1 cellular context compared by ENCODE assay signal in genomic region chr1:114388432-114389003, GRCh38.
TF ChIP-seq lines count a peak whose summit lies in the region.

No MANE protein-coding gene starts in this region.

TF ChIP-seq in K562, 482 proteins besides CTCF, POLR2A, EP300 and RAD21 (continued from another document):
- TF ChIP-seq ETV5 (CRISPR knock-in tag; IDR thresholded peaks at IDR 0.05; ENCODE audit: low read depth): no peak
- no peak; a peak in 1 of 4 replicates for TF ChIP-seq SRF (CRISPR knock-in tag; IDR thresholded peaks at IDR 0.05)
- no peak for TF ChIP-seq ZNF224 (CRISPR knock-in tag; IDR thresholded peaks at IDR 0.05)
- TF ChIP-seq DIDO1 (tag; IDR thresholded peaks at IDR 0.05; ENCODE audit: low read depth): no peak
- no peak for TF ChIP-seq TFAP4 (CRISPR knock-in tag; IDR thresholded peaks at IDR 0.05; ENCODE audit: borderline replicate concordance)
- TF ChIP-seq CBFA2T2 (conservative IDR thresholded peaks at IDR 0.05): peak; percentile 97
- no peak for TF ChIP-seq PTRF (tag; IDR thresholded peaks at IDR 0.05)
- TF ChIP-seq SAFB (IDR thresholded peaks at IDR 0.05; ENCODE audit: borderline replicate concordance, low read depth, low read length): no peak
- TF ChIP-seq ZNF592 (IDR thresholded peaks at IDR 0.05): peak; percentile 49; the same call in 1 of the 2 replicates
- TF ChIP-seq NONO (IDR thresholded peaks at IDR 0.05; ENCODE audit: low read depth in 2 of 2, low read length in 1 of 2): no peak
- peak; percentile 74 for TF ChIP-seq FOSL1 (tag; conservative IDR thresholded peaks at IDR 0.05)
- TF ChIP-seq, protein P1, sequence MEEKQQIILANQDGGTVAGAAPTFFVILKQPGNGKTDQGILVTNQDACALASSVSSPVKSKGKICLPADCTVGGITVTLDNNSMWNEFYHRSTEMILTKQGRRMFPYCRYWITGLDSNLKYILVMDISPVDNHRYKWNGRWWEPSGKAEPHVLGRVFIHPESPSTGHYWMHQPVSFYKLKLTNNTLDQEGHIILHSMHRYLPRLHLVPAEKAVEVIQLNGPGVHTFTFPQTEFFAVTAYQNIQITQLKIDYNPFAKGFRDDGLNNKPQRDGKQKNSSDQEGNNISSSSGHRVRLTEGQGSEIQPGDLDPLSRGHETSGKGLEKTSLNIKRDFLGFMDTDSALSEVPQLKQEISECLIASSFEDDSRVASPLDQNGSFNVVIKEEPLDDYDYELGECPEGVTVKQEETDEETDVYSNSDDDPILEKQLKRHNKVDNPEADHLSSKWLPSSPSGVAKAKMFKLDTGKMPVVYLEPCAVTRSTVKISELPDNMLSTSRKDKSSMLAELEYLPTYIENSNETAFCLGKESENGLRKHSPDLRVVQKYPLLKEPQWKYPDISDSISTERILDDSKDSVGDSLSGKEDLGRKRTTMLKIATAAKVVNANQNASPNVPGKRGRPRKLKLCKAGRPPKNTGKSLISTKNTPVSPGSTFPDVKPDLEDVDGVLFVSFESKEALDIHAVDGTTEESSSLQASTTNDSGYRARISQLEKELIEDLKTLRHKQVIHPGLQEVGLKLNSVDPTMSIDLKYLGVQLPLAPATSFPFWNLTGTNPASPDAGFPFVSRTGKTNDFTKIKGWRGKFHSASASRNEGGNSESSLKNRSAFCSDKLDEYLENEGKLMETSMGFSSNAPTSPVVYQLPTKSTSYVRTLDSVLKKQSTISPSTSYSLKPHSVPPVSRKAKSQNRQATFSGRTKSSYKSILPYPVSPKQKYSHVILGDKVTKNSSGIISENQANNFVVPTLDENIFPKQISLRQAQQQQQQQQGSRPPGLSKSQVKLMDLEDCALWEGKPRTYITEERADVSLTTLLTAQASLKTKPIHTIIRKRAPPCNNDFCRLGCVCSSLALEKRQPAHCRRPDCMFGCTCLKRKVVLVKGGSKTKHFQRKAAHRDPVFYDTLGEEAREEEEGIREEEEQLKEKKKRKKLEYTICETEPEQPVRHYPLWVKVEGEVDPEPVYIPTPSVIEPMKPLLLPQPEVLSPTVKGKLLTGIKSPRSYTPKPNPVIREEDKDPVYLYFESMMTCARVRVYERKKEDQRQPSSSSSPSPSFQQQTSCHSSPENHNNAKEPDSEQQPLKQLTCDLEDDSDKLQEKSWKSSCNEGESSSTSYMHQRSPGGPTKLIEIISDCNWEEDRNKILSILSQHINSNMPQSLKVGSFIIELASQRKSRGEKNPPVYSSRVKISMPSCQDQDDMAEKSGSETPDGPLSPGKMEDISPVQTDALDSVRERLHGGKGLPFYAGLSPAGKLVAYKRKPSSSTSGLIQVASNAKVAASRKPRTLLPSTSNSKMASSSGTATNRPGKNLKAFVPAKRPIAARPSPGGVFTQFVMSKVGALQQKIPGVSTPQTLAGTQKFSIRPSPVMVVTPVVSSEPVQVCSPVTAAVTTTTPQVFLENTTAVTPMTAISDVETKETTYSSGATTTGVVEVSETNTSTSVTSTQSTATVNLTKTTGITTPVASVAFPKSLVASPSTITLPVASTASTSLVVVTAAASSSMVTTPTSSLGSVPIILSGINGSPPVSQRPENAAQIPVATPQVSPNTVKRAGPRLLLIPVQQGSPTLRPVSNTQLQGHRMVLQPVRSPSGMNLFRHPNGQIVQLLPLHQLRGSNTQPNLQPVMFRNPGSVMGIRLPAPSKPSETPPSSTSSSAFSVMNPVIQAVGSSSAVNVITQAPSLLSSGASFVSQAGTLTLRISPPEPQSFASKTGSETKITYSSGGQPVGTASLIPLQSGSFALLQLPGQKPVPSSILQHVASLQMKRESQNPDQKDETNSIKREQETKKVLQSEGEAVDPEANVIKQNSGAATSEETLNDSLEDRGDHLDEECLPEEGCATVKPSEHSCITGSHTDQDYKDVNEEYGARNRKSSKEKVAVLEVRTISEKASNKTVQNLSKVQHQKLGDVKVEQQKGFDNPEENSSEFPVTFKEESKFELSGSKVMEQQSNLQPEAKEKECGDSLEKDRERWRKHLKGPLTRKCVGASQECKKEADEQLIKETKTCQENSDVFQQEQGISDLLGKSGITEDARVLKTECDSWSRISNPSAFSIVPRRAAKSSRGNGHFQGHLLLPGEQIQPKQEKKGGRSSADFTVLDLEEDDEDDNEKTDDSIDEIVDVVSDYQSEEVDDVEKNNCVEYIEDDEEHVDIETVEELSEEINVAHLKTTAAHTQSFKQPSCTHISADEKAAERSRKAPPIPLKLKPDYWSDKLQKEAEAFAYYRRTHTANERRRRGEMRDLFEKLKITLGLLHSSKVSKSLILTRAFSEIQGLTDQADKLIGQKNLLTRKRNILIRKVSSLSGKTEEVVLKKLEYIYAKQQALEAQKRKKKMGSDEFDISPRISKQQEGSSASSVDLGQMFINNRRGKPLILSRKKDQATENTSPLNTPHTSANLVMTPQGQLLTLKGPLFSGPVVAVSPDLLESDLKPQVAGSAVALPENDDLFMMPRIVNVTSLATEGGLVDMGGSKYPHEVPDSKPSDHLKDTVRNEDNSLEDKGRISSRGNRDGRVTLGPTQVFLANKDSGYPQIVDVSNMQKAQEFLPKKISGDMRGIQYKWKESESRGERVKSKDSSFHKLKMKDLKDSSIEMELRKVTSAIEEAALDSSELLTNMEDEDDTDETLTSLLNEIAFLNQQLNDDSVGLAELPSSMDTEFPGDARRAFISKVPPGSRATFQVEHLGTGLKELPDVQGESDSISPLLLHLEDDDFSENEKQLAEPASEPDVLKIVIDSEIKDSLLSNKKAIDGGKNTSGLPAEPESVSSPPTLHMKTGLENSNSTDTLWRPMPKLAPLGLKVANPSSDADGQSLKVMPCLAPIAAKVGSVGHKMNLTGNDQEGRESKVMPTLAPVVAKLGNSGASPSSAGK (IDR thresholded peaks at IDR 0.05): 0 out of 2 replicates have a peak, but pooled peaks have one; percentile 25
- peak; percentile 27; the same call in 1 of the 2 replicates for TF ChIP-seq CREB1 (IDR thresholded peaks at IDR 0.05)
- no peak for TF ChIP-seq CREB1 (CRISPR knock-in tag; IDR thresholded peaks at IDR 0.05)
- TF ChIP-seq ZNF551 (CRISPR knock-in tag; IDR thresholded peaks at IDR 0.05): no peak
- no peak for TF ChIP-seq E2F5 (CRISPR knock-in tag; IDR thresholded peaks at IDR 0.05)
- peak; percentile 54; the same call in 1 of the 2 replicates for TF ChIP-seq ZBED1 (IDR thresholded peaks at IDR 0.05)
- no peak for TF ChIP-seq ZNF717 (CRISPR knock-in tag; IDR thresholded peaks at IDR 0.05)
- TF ChIP-seq CHAMP1 (IDR thresholded peaks at IDR 0.05): peak; percentile 75; the same call in 1 of the 2 replicates
- no peak for TF ChIP-seq BDP1 (IDR thresholded peaks at IDR 0.05; ENCODE audit: insufficient read depth, insufficient read length)
- no peak for TF ChIP-seq ID3 (CRISPR knock-in tag; IDR thresholded peaks at IDR 0.05)
- peak; percentile 85; the same call in 1 of the 2 replicates for TF ChIP-seq ID3 (tag; IDR thresholded peaks at IDR 0.05)
- TF ChIP-seq, protein P2, sequence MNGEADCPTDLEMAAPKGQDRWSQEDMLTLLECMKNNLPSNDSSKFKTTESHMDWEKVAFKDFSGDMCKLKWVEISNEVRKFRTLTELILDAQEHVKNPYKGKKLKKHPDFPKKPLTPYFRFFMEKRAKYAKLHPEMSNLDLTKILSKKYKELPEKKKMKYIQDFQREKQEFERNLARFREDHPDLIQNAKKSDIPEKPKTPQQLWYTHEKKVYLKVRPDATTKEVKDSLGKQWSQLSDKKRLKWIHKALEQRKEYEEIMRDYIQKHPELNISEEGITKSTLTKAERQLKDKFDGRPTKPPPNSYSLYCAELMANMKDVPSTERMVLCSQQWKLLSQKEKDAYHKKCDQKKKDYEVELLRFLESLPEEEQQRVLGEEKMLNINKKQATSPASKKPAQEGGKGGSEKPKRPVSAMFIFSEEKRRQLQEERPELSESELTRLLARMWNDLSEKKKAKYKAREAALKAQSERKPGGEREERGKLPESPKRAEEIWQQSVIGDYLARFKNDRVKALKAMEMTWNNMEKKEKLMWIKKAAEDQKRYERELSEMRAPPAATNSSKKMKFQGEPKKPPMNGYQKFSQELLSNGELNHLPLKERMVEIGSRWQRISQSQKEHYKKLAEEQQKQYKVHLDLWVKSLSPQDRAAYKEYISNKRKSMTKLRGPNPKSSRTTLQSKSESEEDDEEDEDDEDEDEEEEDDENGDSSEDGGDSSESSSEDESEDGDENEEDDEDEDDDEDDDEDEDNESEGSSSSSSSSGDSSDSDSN (IDR thresholded peaks at IDR 0.05; ENCODE audit: borderline replicate concordance in 1 of 2, low read depth in 2 of 2, low read length in 2 of 2): no peak
- TF ChIP-seq, protein P3, sequence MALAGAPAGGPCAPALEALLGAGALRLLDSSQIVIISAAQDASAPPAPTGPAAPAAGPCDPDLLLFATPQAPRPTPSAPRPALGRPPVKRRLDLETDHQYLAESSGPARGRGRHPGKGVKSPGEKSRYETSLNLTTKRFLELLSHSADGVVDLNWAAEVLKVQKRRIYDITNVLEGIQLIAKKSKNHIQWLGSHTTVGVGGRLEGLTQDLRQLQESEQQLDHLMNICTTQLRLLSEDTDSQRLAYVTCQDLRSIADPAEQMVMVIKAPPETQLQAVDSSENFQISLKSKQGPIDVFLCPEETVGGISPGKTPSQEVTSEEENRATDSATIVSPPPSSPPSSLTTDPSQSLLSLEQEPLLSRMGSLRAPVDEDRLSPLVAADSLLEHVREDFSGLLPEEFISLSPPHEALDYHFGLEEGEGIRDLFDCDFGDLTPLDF (CRISPR knock-in tag; IDR thresholded peaks at IDR 0.05): no peak
- TF ChIP-seq ARNT (IDR thresholded peaks at IDR 0.05): peak in 1 of 2 experiments; percentile 93; a peak in 3 of 4 replicates
- TF ChIP-seq, protein P4, sequence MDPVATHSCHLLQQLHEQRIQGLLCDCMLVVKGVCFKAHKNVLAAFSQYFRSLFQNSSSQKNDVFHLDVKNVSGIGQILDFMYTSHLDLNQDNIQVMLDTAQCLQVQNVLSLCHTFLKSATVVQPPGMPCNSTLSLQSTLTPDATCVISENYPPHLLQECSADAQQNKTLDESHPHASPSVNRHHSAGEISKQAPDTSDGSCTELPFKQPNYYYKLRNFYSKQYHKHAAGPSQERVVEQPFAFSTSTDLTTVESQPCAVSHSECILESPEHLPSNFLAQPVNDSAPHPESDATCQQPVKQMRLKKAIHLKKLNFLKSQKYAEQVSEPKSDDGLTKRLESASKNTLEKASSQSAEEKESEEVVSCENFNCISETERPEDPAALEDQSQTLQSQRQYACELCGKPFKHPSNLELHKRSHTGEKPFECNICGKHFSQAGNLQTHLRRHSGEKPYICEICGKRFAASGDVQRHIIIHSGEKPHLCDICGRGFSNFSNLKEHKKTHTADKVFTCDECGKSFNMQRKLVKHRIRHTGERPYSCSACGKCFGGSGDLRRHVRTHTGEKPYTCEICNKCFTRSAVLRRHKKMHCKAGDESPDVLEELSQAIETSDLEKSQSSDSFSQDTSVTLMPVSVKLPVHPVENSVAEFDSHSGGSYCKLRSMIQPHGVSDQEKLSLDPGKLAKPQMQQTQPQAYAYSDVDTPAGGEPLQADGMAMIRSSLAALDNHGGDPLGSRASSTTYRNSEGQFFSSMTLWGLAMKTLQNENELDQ (CRISPR knock-in tag; IDR thresholded peaks at IDR 0.05; ENCODE audit: borderline replicate concordance): no peak
